In the genomic region with DNA sequence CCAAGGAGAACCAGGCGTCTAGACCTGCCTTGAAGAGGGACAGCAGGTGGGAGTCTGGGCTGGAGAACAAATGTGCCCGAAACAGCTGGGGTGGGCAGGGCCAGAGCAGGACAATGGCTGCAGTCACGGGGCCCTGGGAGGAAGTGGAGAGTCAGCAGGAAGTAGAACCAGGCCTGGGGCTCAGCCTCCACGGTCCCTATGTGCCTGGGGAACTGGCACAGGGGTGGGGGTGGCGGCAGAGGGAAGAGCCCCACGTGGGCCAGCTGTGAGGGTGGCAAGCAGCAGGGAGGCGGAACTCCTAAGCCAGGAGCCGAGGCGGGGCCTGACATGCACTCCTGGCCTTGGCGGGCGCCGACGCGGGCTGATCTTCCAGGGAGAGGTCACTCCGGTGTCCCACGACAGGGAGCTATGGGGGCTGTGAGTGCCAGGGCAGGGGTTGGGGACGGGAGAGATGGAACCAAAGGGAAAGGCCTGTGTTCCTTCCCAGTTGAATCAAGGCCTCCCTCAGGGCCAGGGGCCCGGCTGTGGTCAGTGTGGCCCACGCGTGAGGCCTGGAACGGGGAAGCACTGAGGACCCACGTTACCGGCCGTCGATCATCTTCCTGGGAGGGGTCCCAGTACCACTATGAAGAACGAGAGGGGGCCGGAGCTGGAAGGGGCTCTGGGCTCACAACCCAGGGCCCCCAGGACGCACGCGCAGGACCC, we compare ENCODE assay signal across 10 cellular contexts. TPM values are rescaled to one million over a fixed set of nuclear protein-coding genes. Genes with fewer than 3 reads are reported as not detected.
A peak's percentile ranks its signal among the peaks of the same experiment; 100 is the strongest.
DNase-seq lines count a peak whose midpoint lies in the region; ATAC-seq, FAIRE-seq and TF ChIP-seq lines count a peak whose summit lies in the region.
"Had no signal": no experiment of that assay in that cellular context is flagged by ENCODE, and none has a peak within 500 bp of the region (broad histone marks: within the 10 kb centered on the region; RNA-seq: fewer than 3 reads in every experiment).

No MANE protein-coding gene starts in this region.

- H3K36me3 ChIP-seq in mucosa of descending colon (ENCODE audit: low read depth), result no peaks in the 10 kb centered on the region
- no peaks in the 10 kb centered on the region for H3K36me3 ChIP-seq in testis (ENCODE audit: low read depth, missing control alignments)

- H3K4me1 ChIP-seq in mucosa of descending colon (ENCODE audit: low read depth) (no peaks in the 10 kb centered on the region), testis (peaks cover 12% of the 10 kb centered on the region)

- no peak for TF ChIP-seq POLR2A in testis (IDR thresholded peaks at IDR 0.05)
- no peak for TF ChIP-seq POLR2A in H54 (IDR thresholded peaks at IDR 0.05; ENCODE audit: low read depth, low read length)

- WGBS in testis, 2 donors, result 85 to 90% methylated on average over 23 to 30 of the region's 30 CpGs

- intact Hi-C loops in mucosa of descending colon (cut with DNase I, micrococcal nuclease) (no loop called here), testis (cut with DNase I; ENCODE audit: low total_unique reads) (no loop called here)

- H3K27me3 ChIP-seq in testis, result no peaks in the 10 kb centered on the region

- DNase-seq in NOMO-1 treated with DMSO at 0.1 percent for 48 hours (lab: John Stamatoyannopoulos, UW; ENCODE audit: unreplicated experiment), result peak; percentile 77
- peak; percentile 15 for DNase-seq in epithelial cell of esophagus (ENCODE audit: low read depth)
- DNase-seq in mucosa of descending colon, result peak; percentile 45 to 81 (median 63)
- peak; percentile 53 for DNase-seq in testis
- no peak for DNase-seq in activated T-cell treated with anti-CD3 and anti-CD28 coated beads, Interleukin-2, amount 50 U/mL, for 48 hours
- DNase-seq in NK-92 (lab: John Stamatoyannopoulos, UW; ENCODE audit: unreplicated experiment), result no peak
- no peak for DNase-seq in H54 (ENCODE audit: insufficient read length, low spot score)
- DNase-seq: OCI-M1; stimulated activated naive CD4-positive, alpha-beta T cell had no signal

- TF ChIP-seq CTCF in epithelial cell of esophagus (IDR thresholded peaks at IDR 0.05; ENCODE audit: insufficient read depth, low read depth, low read length, missing control alignments), result no peak
- no peak for TF ChIP-seq CTCF in mucosa of descending colon (IDR thresholded peaks at IDR 0.05)
- no peak for TF ChIP-seq CTCF in testis (IDR thresholded peaks at IDR 0.05)

- H3K27ac ChIP-seq in testis, result peak overlapping the region in 1 of 2 donors; percentile 44

- H3K9me3 ChIP-seq in mucosa of descending colon (no peaks in the 10 kb centered on the region), testis (no peaks in the 10 kb centered on the region)

- H3K4me3 ChIP-seq in epithelial cell of esophagus (ENCODE audit: low read length), result no peak overlapping the region
- H3K4me3 ChIP-seq in mucosa of descending colon, result no peak overlapping the region
- H3K4me3 ChIP-seq in testis, result no peak overlapping the region

- FAIRE-seq in H54 (lab: Jason Lieb, UNC), result no peak

- ATAC-seq in mucosa of descending colon (peak; percentile 60), GM18873 (IDR thresholded peaks at IDR 0.05; ENCODE audit: low FRiP score, unreplicated experiment) (no peak)

RNA-seq across cellular contexts. Expression of gene TIMM22, which starts 42.7 kb away (rescaled TPM):
- 10 to 100 TPM in 2 of 3 donors, 1 to 10 TPM in 1; 8.2 to 11.4 (median 10.1) TPM for total RNA-seq in mucosa of descending colon
- 10 to 100 TPM; 18.3 to 19.1 TPM for total RNA-seq in testis
- 18.2 TPM for polyA plus RNA-seq in testis (ENCODE audit: insufficient read depth, low read depth, low replicate concordance)

Comparison
In these comparisons a context has a peak if more than half of its experiments do, and no peak if none do; other contexts are left out.
1. DNase-seq: peak in NOMO-1 treated with DMSO at 0.1 percent for 48 hours (single experiment), epithelial cell of esophagus (single experiment), mucosa of descending colon (3 of 3) and testis (single experiment); none in activated T-cell treated with anti-CD3 and anti-CD28 coated beads, Interleukin-2, amount 50 U/mL, for 48 hours (0 of 2), NK-92 (single experiment) and H54 (single experiment).